Comparison of ENCODE assay signal across 30 cellular contexts in the genomic region with DNA sequence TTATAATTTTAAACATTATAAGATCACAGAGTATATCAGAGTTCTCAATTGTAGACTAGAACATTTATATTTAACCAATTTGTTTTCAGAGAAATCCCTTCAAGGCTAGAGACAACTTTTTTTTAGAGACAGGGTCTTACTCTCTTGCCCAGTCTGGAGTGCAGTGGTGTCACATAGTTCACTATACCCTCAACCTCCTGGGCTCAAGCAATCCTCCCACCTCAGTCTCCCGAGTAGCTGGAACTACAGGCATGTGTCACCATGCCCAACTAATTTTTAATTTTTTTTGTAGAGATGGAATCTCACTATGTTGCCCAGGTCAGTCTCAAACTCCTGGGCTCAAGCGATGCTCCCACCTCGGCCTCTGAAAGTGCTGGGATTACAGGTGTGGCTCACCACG. TPM values are rescaled to one million over a fixed set of nuclear protein-coding genes. Genes with fewer than 3 reads are reported as not detected.
DNase-seq lines count a peak whose midpoint lies in the region; ATAC-seq, FAIRE-seq and TF ChIP-seq lines count a peak whose summit lies in the region.
"Had no signal": no experiment of that assay in that cellular context is flagged by ENCODE, and none has a peak within 500 bp of the region (broad histone marks: within the 10 kb centered on the region; RNA-seq: fewer than 3 reads in every experiment).

No MANE protein-coding gene starts in this region.

- no peaks in the 10 kb centered on the region for H3K27me3 ChIP-seq in HCT116 (ENCODE audit: insufficient read depth, low read length)
- no peaks in the 10 kb centered on the region for H3K27me3 ChIP-seq in K562 (ENCODE audit: control insufficient read depth in 2 of 2, insufficient read depth in 2 of 2, low read length in 2 of 2)
- H3K27me3 ChIP-seq in psoas muscle (ENCODE audit: insufficient read depth in 3 of 3, low read length in 2 of 3): no peaks in the 10 kb centered on the region
- no peaks in the 10 kb centered on the region for H3K27me3 ChIP-seq in gastrocnemius medialis
- no peaks in the 10 kb centered on the region for H3K27me3 ChIP-seq in spleen (replicated peaks in 1 of 7)
- H3K27me3 ChIP-seq: BE2C, BLaER1 had no signal

- H3K9me3 ChIP-seq in HCT116 (ENCODE audit: control insufficient read depth in 1 of 2, insufficient read depth in 1 of 2, low read depth in 1 of 2, low read length in 2 of 2) (no peaks in the 10 kb centered on the region), K562 (replicated peaks; ENCODE audit: control insufficient read depth, insufficient read depth, low read depth, low read length) (no peaks in the 10 kb centered on the region), psoas muscle (no peaks in the 10 kb centered on the region), gastrocnemius medialis (no peaks in the 10 kb centered on the region), spleen (no peaks in the 10 kb centered on the region)
- H3K9me3 ChIP-seq: A549, BE2C, BLaER1 had no signal

- no peak for FAIRE-seq in K562 (lab: Jason Lieb, UNC)
- FAIRE-seq: A549, GM12878, GM12892, GM18507 had no signal

- H3K4me3 ChIP-seq in HCT116 (replicated peaks in 1 of 2; ENCODE audit: low read depth in 1 of 2, low read length in 2 of 2) (no peak overlapping the region), K562 (no peak overlapping the region), psoas muscle (no peak overlapping the region), gastrocnemius medialis (no peak overlapping the region), spleen (no peak overlapping the region)
- H3K4me3 ChIP-seq: A549, BLaER1, GM12878 had no signal

- peaks cover 4 to 11% of the 10 kb centered on the region in 2 experiments; a peak in 3 of 4 replicates for H3K4me1 ChIP-seq in HCT116 (ENCODE audit: control insufficient read depth in 1 of 2, insufficient read depth in 2 of 2, low read length in 2 of 2)
- no peaks in the 10 kb centered on the region; a peak in 2 of 5 replicates for H3K4me1 ChIP-seq in K562 (replicated peaks in 1 of 2; ENCODE audit: control insufficient read depth in 2 of 2, insufficient read depth in 2 of 2, low read length in 2 of 2)
- H3K4me1 ChIP-seq in psoas muscle: peaks cover 16% of the 10 kb centered on the region
- H3K4me1 ChIP-seq in gastrocnemius medialis: peaks cover 20 to 23% of the 10 kb centered on the region in 2 donors
- no peaks in the 10 kb centered on the region for H3K4me1 ChIP-seq in spleen
- H3K4me1 ChIP-seq: BE2C had no signal

- TF ChIP-seq EP300 in K562 (IDR thresholded peaks at IDR 0.05; ENCODE audit: low read length): no peak

- H3K9me2 ChIP-seq in HCT116 (ENCODE audit: insufficient read depth): no peaks in the 10 kb centered on the region

- H3K36me3 ChIP-seq in HCT116 (ENCODE audit: control insufficient read depth in 1 of 2, insufficient read depth in 2 of 2, low read length in 2 of 2) (no peaks in the 10 kb centered on the region), K562 (ENCODE audit: control insufficient read depth, insufficient read depth, low read length) (no peaks in the 10 kb centered on the region), psoas muscle (ENCODE audit: insufficient read depth in 1 of 2, low read depth in 1 of 2) (no peaks in the 10 kb centered on the region), gastrocnemius medialis (no peaks in the 10 kb centered on the region), spleen (no peaks in the 10 kb centered on the region)
- H3K36me3 ChIP-seq: BE2C had no signal

- H3K27ac ChIP-seq in HCT116 (ENCODE audit: low read depth, low read length): no peak overlapping the region
- H3K27ac ChIP-seq in K562 (ENCODE audit: extremely low read depth, low read depth, low read length): no peak overlapping the region
- peak overlapping the region; percentile 47 for H3K27ac ChIP-seq in psoas muscle
- peak overlapping the region; percentile 65 to 84 (median 78) for H3K27ac ChIP-seq in gastrocnemius medialis
- H3K27ac ChIP-seq in spleen: no peak overlapping the region
- H3K27ac ChIP-seq: 22Rv1, A549, BLaER1 had no signal

- no peak for TF ChIP-seq RAD21 in HCT116 (IDR thresholded peaks at IDR 0.05; ENCODE audit: low read depth)
- TF ChIP-seq RAD21 in K562 (CRISPR knock-in tag; conservative IDR thresholded peaks at IDR 0.05 in 1 of 2, IDR thresholded peaks at IDR 0.05 in 1 of 2): no peak

- H3K4me2 ChIP-seq in HCT116 (ENCODE audit: low read length) (peak overlapping the region; percentile 63; the same call in 1 of the 2 replicates), K562 (ENCODE audit: insufficient read depth, low read length) (no peak overlapping the region)
- H3K4me2 ChIP-seq: A549, BLaER1 had no signal

- H3K9me1 ChIP-seq in K562 (ENCODE audit: control insufficient read depth, insufficient read depth, low read length): no peaks in the 10 kb centered on the region

- H2AFZ ChIP-seq in HCT116 (ENCODE audit: low read depth, low read length, poor library complexity, severe bottlenecking) (no peak overlapping the region), K562 (ENCODE audit: low read depth, low read length) (no peak overlapping the region)

- TF ChIP-seq CTCF in HCT116 (IDR thresholded peaks at IDR 0.05 in 2 of 3, conservative IDR thresholded peaks at IDR 0.05 in 1 of 3; ENCODE audit: borderline replicate concordance in 1 of 3, insufficient read depth in 1 of 3, low read depth in 2 of 3, low read length in 2 of 3) (no peak), K562 (IDR thresholded peaks at IDR 0.05 in 2 of 3, conservative IDR thresholded peaks at IDR 0.05 in 1 of 3; ENCODE audit: insufficient read depth in 2 of 3, low read depth in 1 of 3, low read length in 3 of 3) (no peak), psoas muscle (IDR thresholded peaks at IDR 0.05) (no peak), gastrocnemius medialis (IDR thresholded peaks at IDR 0.05 in 4 of 5, conservative IDR thresholded peaks at IDR 0.05 in 1 of 5) (no peak), spleen (IDR thresholded peaks at IDR 0.05 in 8 of 11, conservative IDR thresholded peaks at IDR 0.05 in 3 of 11) (no peak)

- H3K79me2 ChIP-seq in HCT116 (ENCODE audit: insufficient read depth, low read length) (no peaks in the 10 kb centered on the region), K562 (ENCODE audit: control insufficient read depth, insufficient read depth, low read length) (no peaks in the 10 kb centered on the region)

- in situ Hi-C loops in K562 (cut with MboI): no loop called here
- in situ Hi-C loops in gastrocnemius medialis (cut with MboI; ENCODE audit: low sequenced_read_pairs in 4 of 4): no loop called here

- POLR2A ChIA-PET in HCT116 (lab: Charles Lee) (no interaction called here), K562 (lab: Yijun Ruan, JAX) (no interaction called here)

- ATAC-seq in HCT116: no peak
- ATAC-seq in K562: no peak
- ATAC-seq in psoas muscle: no peak
- no peak for ATAC-seq in gastrocnemius medialis
- no peak for ATAC-seq in HG02884 (IDR thresholded peaks at IDR 0.05; ENCODE audit: unreplicated experiment)
- ATAC-seq in GM21737 (IDR thresholded peaks at IDR 0.05; ENCODE audit: unreplicated experiment): no peak
- ATAC-seq: GM12878 had no signal

- H4K20me1 ChIP-seq in HCT116 (ENCODE audit: insufficient read depth) (no peaks in the 10 kb centered on the region), K562 (replicated peaks; ENCODE audit: control insufficient read depth, insufficient read depth, low read length) (no peaks in the 10 kb centered on the region; the same call in 1 of the 2 replicates)
- H4K20me1 ChIP-seq: BLaER1 had no signal

- RAD21 ChIA-PET in HCT116 (lab: Charles Lee; ENCODE audit: low non-redundant PET in 1 of 2, low total read pairs in 2 of 2, uncharacterized antibody in 2 of 2, unreplicated experiment in 2 of 2): no interaction called here

- WGBS in K562 (ENCODE audit: insufficient coverage, low coverage, missing lambda C conversion rate): 57% methylated on average over 4 of the region's 4 CpGs
- 74 to 92% (median 76%) methylated on average over 4 of the region's 4 CpGs for WGBS in psoas muscle, 3 donors
- 90 to 97% (median 95%) methylated on average over 4 of the region's 4 CpGs for whole genome bisulfite sequencing in spleen, 5 donors

- CTCF ChIA-PET in HCT116 (lab: Charles Lee): interaction anchor here (1.0 to 1.5 kb wide), 2 partner anchors 12 to 84 kb away, joined by 3 to 6 read pairs; no protein-coding TSS in a partner anchor
- CTCF ChIA-PET in K562 (lab: Yijun Ruan, JAX; ENCODE audit: low intra/inter-chr PET ratio): no interaction called here

- TF ChIP-seq POLR2A in HCT116 (IDR thresholded peaks at IDR 0.05; ENCODE audit: borderline replicate concordance, extremely low read depth, insufficient read depth, insufficient read length) (no peak), K562 (conservative IDR thresholded peaks at IDR 0.05) (no peak), gastrocnemius medialis (IDR thresholded peaks at IDR 0.05) (no peak), spleen (IDR thresholded peaks at IDR 0.05) (no peak)

- DNase-seq in HCT116 (ENCODE audit: low read depth, low spot score): no peak
- DNase-seq in K562 (ENCODE audit: extremely low read depth in 1 of 4, low spot score in 3 of 4): no peak
- DNase-seq in psoas muscle: no peak
- no peak for DNase-seq in gastrocnemius medialis
- no peak for DNase-seq in spleen
- DNase-seq: BE2C; C1 segment of cervical spinal cord; CD4-positive, alpha-beta memory T cell; CD4-positive, CD25-positive, alpha-beta regulatory T cell; CD8-positive, alpha-beta memory T cell; COR-L47; DMS 273 treated with DMSO at 0.1 percent for 48 hours; DMS153; DMS53; DMS79; DND-41; EL; GDM1 had no signal

- BruUV-seq in HCT116 (replicated peaks; lab: Mats Ljungman, UMichigan): no TSS peak
- BruUV-seq in K562 (replicated peaks; lab: Mats Ljungman, UMichigan): no TSS peak

- intact Hi-C loops in HCT116 (cut with micrococcal nuclease) (no loop called here), K562 (cut with micrococcal nuclease) (no loop called here), psoas muscle (cut with DNase I) (no loop called here), gastrocnemius medialis (cut with DNase I; ENCODE audit: low total_unique reads) (loop anchor here (2.0 kb wide), 1 partner anchor 54 kb away; no protein-coding TSS in a partner anchor), spleen (cut with DNase I; ENCODE audit: low total_unique reads) (no loop called here)

- H3K9ac ChIP-seq in HCT116 (ENCODE audit: low read length): no peak overlapping the region
- H3K9ac ChIP-seq in K562 (ENCODE audit: insufficient read depth in 1 of 2, low read depth in 2 of 2, low read length in 2 of 2): no peak overlapping the region
- H3K9ac ChIP-seq: BLaER1 had no signal

RNA-seq across cellular contexts. Expression of gene UCMA, which starts 15.3 kb away (rescaled TPM):
- total RNA-seq in HCT116 (2021; ENCODE audit: unreplicated experiment): not detected
- not detected in 2 replicates for polyA plus RNA-seq in HCT116 (2012)
- total RNA-seq in K562 (2011; cell fraction: chromatin; rRNA removed; ENCODE audit: low replicate concordance): not detected in 2 replicates
- total RNA-seq in K562 (2011; cell fraction: nucleolus; rRNA removed): not detected in 2 replicates
- not detected in 2 replicates for total RNA-seq in K562 (2011; cell fraction: nucleoplasm; rRNA removed)
- total RNA-seq in K562 (2014; rRNA removed): not detected in 2 replicates
- total RNA-seq in K562 (2014; rRNA removed; fragmentation: Illumina TruSeq; extraction: Trizol): not detected in 2 replicates
- total RNA-seq in K562 (2015; rRNA removed; fragmentation: Illumina TruSeq; extraction: Trizol): not detected in 2 replicates
- total RNA-seq in K562 (2021): not detected in 2 replicates
- not detected in 2 replicates for polyA plus RNA-seq in K562 (2011; rRNA removed)
- polyA plus RNA-seq in K562 (2011; cell fraction: cytosol; rRNA removed): not detected in 2 replicates
- polyA plus RNA-seq in K562 (2011; cell fraction: nucleus; rRNA removed): not detected in 2 replicates
- not detected in 2 replicates for polyA plus RNA-seq in K562 (2012)
- polyA plus RNA-seq in K562 (2014; fragmentation: Illumina TruSeq; extraction: Trizol): not detected in 2 replicates
- polyA plus RNA-seq in K562 (2014; fragmentation: Nextera tagmentation; extraction: Ambion mirVana): not detected
- not detected in 2 replicates for polyA plus RNA-seq in K562 (2014; rRNA removed)
- polyA minus RNA-seq in K562 (2011; rRNA and poly(A)+ RNA removed): not detected in 2 replicates
- polyA minus RNA-seq in K562 (2011; cell fraction: cytosol; rRNA and poly(A)+ RNA removed): not detected in 2 replicates
- polyA minus RNA-seq in K562 (2011; cell fraction: nucleus; rRNA and poly(A)+ RNA removed): not detected in 2 replicates
- total RNA-seq in psoas muscle: not detected
- under 1 TPM in 1 of 3 donors, not detected in 2; 0.04 TPM for polyA plus RNA-seq in psoas muscle
- not detected for total RNA-seq in gastrocnemius medialis
- total RNA-seq in spleen: not detected
- polyA plus RNA-seq in spleen: not detected
- total RNA-seq: A172; CD4-positive, alpha-beta memory T cell; CD4-positive, CD25-positive, alpha-beta regulatory T cell; CD8-positive, alpha-beta memory T cell; Daoy; G401; GM12878 had no signal
- polyA plus RNA-seq: A549; CD14-positive monocyte; CD4-positive, alpha-beta memory T cell; CD4-positive, CD25-positive, alpha-beta regulatory T cell; CD8-positive, alpha-beta memory T cell had no signal

RNA-seq across cellular contexts. Expression of gene MCM10, which starts 57.5 kb away (rescaled TPM):
- total RNA-seq in HCT116 (2021; ENCODE audit: unreplicated experiment) (43.1 TPM), K562 (2014; rRNA removed) (59.0 and 61.1 TPM in 2 replicates), K562 (2014; rRNA removed; fragmentation: Illumina TruSeq; extraction: Trizol) (54.6 and 61.9 TPM in 2 replicates), K562 (2015; rRNA removed; fragmentation: Illumina TruSeq; extraction: Trizol) (55.2 and 56.4 TPM in 2 replicates), K562 (2021) (59.4 and 68.1 TPM in 2 replicates), psoas muscle (under 1 TPM in 3 of 4 donors, not detected in 1; 0.10 to 0.83 (median 0.32) TPM), gastrocnemius medialis (1 to 10 TPM in 1 of 4 donors, under 1 TPM in 3; 0.64 to 1.5 (median 0.78) TPM), spleen (1 to 10 TPM in 6 of 7 donors, under 1 TPM in 1; 0.98 to 5.3 (median 2.8) TPM)
- 7.5 and 8.8 TPM in 2 replicates for polyA plus RNA-seq in HCT116 (2012)
- 70.9 and 136 TPM in 2 replicates for total RNA-seq in K562 (2011; cell fraction: chromatin; rRNA removed; ENCODE audit: low replicate concordance)
- 37.0 and 42.4 TPM in 2 replicates for total RNA-seq in K562 (2011; cell fraction: nucleolus; rRNA removed)
- 41.4 and 42.4 TPM in 2 replicates for total RNA-seq in K562 (2011; cell fraction: nucleoplasm; rRNA removed)
- polyA plus RNA-seq in K562 (2011; rRNA removed) (18.7 and 25.9 TPM in 2 replicates), K562 (2014; fragmentation: Illumina TruSeq; extraction: Trizol) (40.0 and 48.0 TPM in 2 replicates), K562 (2014; fragmentation: Nextera tagmentation; extraction: Ambion mirVana) (10 to 100 TPM; 10.4 to 26.1 TPM), K562 (2014; rRNA removed) (32.7 and 34.3 TPM in 2 replicates), psoas muscle (under 1 TPM; 0.07 to 0.21 (median 0.14) TPM), spleen (under 1 TPM; 0.24 to 0.99 (median 0.80) TPM)
- 8.2 and 9.0 TPM in 2 replicates for polyA plus RNA-seq in K562 (2011; cell fraction: cytosol; rRNA removed)
- 21.4 and 24.5 TPM in 2 replicates for polyA plus RNA-seq in K562 (2011; cell fraction: nucleus; rRNA removed)
- polyA plus RNA-seq in K562 (2012): 18.1 and 26.1 TPM in 2 replicates
- polyA minus RNA-seq in K562 (2011; rRNA and poly(A)+ RNA removed): 34.5 and 37.9 TPM in 2 replicates
- polyA minus RNA-seq in K562 (2011; cell fraction: cytosol; rRNA and poly(A)+ RNA removed): 18.7 and 25.1 TPM in 2 replicates
- 33.0 and 42.0 TPM in 2 replicates for polyA minus RNA-seq in K562 (2011; cell fraction: nucleus; rRNA and poly(A)+ RNA removed)
- polyA plus RNA-seq: CD14-positive monocyte; CD4-positive, alpha-beta memory T cell; CD8-positive, alpha-beta memory T cell had no signal

Comparison
In these comparisons a context has a peak if more than half of its experiments do, and no peak if none do; other contexts are left out.
1. H3K27ac ChIP-seq: peak in psoas muscle (single experiment) and gastrocnemius medialis (4 of 4); none in HCT116 (single experiment), K562 (single experiment) and spleen (0 of 8).